10 cellular contexts compared by ENCODE assay signal in genomic region chr6:125356888-125357287, GRCh38. TPM values are rescaled to one million over a fixed set of nuclear protein-coding genes. Genes with fewer than 3 reads are reported as not detected.
DNase-seq lines count a peak whose midpoint lies in the region; ATAC-seq and TF ChIP-seq lines count a peak whose summit lies in the region.
"Had no signal": no experiment of that assay in that cellular context is flagged by ENCODE, and none has a peak within 500 bp of the region (broad histone marks: within the 10 kb centered on the region; RNA-seq: fewer than 3 reads in every experiment).

No MANE protein-coding gene starts in this region.

- no peaks in the 10 kb centered on the region for H3K9me3 Mint-ChIP-seq in stimulated activated memory B cell treated with anti-CD40 and anti-IgM and Interleukin-4, amounts not matched to agents 10 μg/mL and 1 μg/mL and 100 μg/mL, for 72 hours

- H3K4me1 Mint-ChIP-seq in stimulated activated memory B cell treated with anti-CD40 and anti-IgM and Interleukin-4, amounts not matched to agents 10 μg/mL and 1 μg/mL and 100 μg/mL, for 72 hours: peaks cover 10% of the 10 kb centered on the region

- no peaks in the 10 kb centered on the region for H3K36me3 ChIP-seq in SJCRH30
- no peaks in the 10 kb centered on the region for H3K36me3 ChIP-seq in left lung
- no peaks in the 10 kb centered on the region for H3K36me3 ChIP-seq in body of pancreas (replicated peaks in 1 of 2; ENCODE audit: insufficient read depth in 1 of 2, low read depth in 2 of 2)

- H3K4me3 Mint-ChIP-seq in stimulated activated memory B cell treated with anti-CD40 and anti-IgM and Interleukin-4, amounts not matched to agents 10 μg/mL and 1 μg/mL and 100 μg/mL, for 72 hours: no peak overlapping the region

- intact Hi-C loops in left lung (cut with DNase I) (no loop called here), body of pancreas (cut with DNase I) (no loop called here)

- H3K27ac ChIP-seq in SJCRH30 (no peak overlapping the region), left lung (no peak overlapping the region), body of pancreas (no peak overlapping the region)

- H3K4me1 ChIP-seq in SJCRH30: no peaks in the 10 kb centered on the region
- H3K4me1 ChIP-seq in left lung: no peaks in the 10 kb centered on the region
- H3K4me1 ChIP-seq in body of pancreas: no peaks in the 10 kb centered on the region

- 36 to 43% methylated on average over 5 of the region's 5 CpGs for WGBS in body of pancreas, 2 donors

- no peak for TF ChIP-seq POLR2A in body of pancreas (IDR thresholded peaks at IDR 0.05)

- TF ChIP-seq CTCF in left lung (IDR thresholded peaks at IDR 0.05): no peak
- no peak for TF ChIP-seq CTCF in body of pancreas (IDR thresholded peaks at IDR 0.05)

- no peaks in the 10 kb centered on the region for H3K9me3 ChIP-seq in SJCRH30 (replicated peaks)
- H3K9me3 ChIP-seq in left lung: no peaks in the 10 kb centered on the region
- no peaks in the 10 kb centered on the region for H3K9me3 ChIP-seq in body of pancreas

- peaks cover 35% of the 10 kb centered on the region for H3K27me3 Mint-ChIP-seq in stimulated activated memory B cell treated with anti-CD40 and anti-IgM and Interleukin-4, amounts not matched to agents 10 μg/mL and 1 μg/mL and 100 μg/mL, for 72 hours

- H3K36me3 Mint-ChIP-seq in stimulated activated memory B cell treated with anti-CD40 and anti-IgM and Interleukin-4, amounts not matched to agents 10 μg/mL and 1 μg/mL and 100 μg/mL, for 72 hours: no peaks in the 10 kb centered on the region

- H3K27me3 ChIP-seq in SJCRH30: no peaks in the 10 kb centered on the region
- H3K27me3 ChIP-seq in left lung: peaks cover 2 to 30% of the 10 kb centered on the region in 2 donors
- no peaks in the 10 kb centered on the region for H3K27me3 ChIP-seq in body of pancreas

- H3K27ac Mint-ChIP-seq in stimulated activated memory B cell treated with anti-CD40 and anti-IgM and Interleukin-4, amounts not matched to agents 10 μg/mL and 1 μg/mL and 100 μg/mL, for 72 hours: no peak overlapping the region

- ATAC-seq in GM19324 (IDR thresholded peaks at IDR 0.05; ENCODE audit: low FRiP score, unreplicated experiment): peak; percentile 63
- ATAC-seq in HG02610 (IDR thresholded peaks at IDR 0.05; ENCODE audit: unreplicated experiment): peak; percentile 54
- peak; percentile 45 for ATAC-seq in HG03460 (IDR thresholded peaks at IDR 0.05; ENCODE audit: unreplicated experiment)
- ATAC-seq in stimulated activated memory B cell treated with anti-CD40 and anti-IgM and Interleukin-4, amounts not matched to agents 10 μg/mL and 1 μg/mL and 100 μg/mL, for 72 hours: peak; percentile 13
- no peak for ATAC-seq in left lung
- ATAC-seq in body of pancreas: no peak

- no peak for DNase-seq in SJCRH30
- no peak for DNase-seq in activated CD4-positive, alpha-beta T cell treated with anti-CD3 and anti-CD28 coated beads, Interleukin-2, amount 50 U/mL, for 4 hours
- no peak for DNase-seq in left lung
- no peak for DNase-seq in body of pancreas
- DNase-seq: activated CD4-positive, alpha-beta T cell treated with anti-CD3 and anti-CD28 coated beads for 4 hours; Calu3 had no signal

- H3K4me3 ChIP-seq in SJCRH30: no peak overlapping the region
- H3K4me3 ChIP-seq in left lung: no peak overlapping the region
- no peak overlapping the region for H3K4me3 ChIP-seq in body of pancreas

RNA-seq across cellular contexts. Expression of gene HDDC2, which starts 55.1 kb away (rescaled TPM):
- 61.7 and 62.8 TPM in 2 replicates for total RNA-seq in SJCRH30 (2014; rRNA removed; shearing (Covaris generic))
- total RNA-seq in left lung (10 to 100 TPM; 49.2 to 58.7 TPM), body of pancreas (10 to 100 TPM; 36.8 to 42.5 TPM)

Comparison
In these comparisons a context has a peak if more than half of its experiments do, and no peak if none do; other contexts are left out.
1. ATAC-seq: peak in GM19324 (single experiment), HG02610 (single experiment), HG03460 (single experiment) and stimulated activated memory B cell treated with anti-CD40 and anti-IgM and Interleukin-4, amounts not matched to agents 10 μg/mL and 1 μg/mL and 100 μg/mL, for 72 hours (single experiment); none in left lung (single experiment) and body of pancreas (single experiment).